ENCODE assay signal across 9 cellular contexts in genomic region chr4:37454263-37454800, GRCh38.
A peak's percentile ranks its signal among the peaks of the same experiment; 100 is the strongest.
DNase-seq lines count a peak whose midpoint lies in the region; ATAC-seq and TF ChIP-seq lines count a peak whose summit lies in the region.
"Had no signal": no experiment of that assay in that cellular context is flagged by ENCODE, and none has a peak within 500 bp of the region (broad histone marks: within the 10 kb centered on the region; RNA-seq: fewer than 3 reads in every experiment).

No MANE protein-coding gene starts in this region.

- peak overlapping the region; percentile 75 for H3K9ac ChIP-seq in ES-I3 (ENCODE audit: low read depth, low read length)
- no peak overlapping the region for H3K9ac ChIP-seq in rectal smooth muscle tissue (ENCODE audit: low read length)

- H4K20me1 ChIP-seq in hepatocyte (ENCODE audit: insufficient read depth, poor library complexity, severe bottlenecking), result no peaks in the 10 kb centered on the region

- H2AFZ ChIP-seq in hepatocyte, result peak overlapping the region; percentile 82

- no peaks in the 10 kb centered on the region for H3K9me2 ChIP-seq in hepatocyte (replicated peaks; ENCODE audit: insufficient read depth)

- H3K4me1 ChIP-seq in ES-I3 (ENCODE audit: insufficient read depth, low read length), result peaks cover 4% of the 10 kb centered on the region; the same call in 1 of the 2 replicates
- peaks cover 0 to 5% (median 0%) of the 10 kb centered on the region in 4 donors for H3K4me1 ChIP-seq in Peyer's patch
- H3K4me1 ChIP-seq in hepatocyte (ENCODE audit: insufficient read depth), result no peaks in the 10 kb centered on the region
- H3K4me1 ChIP-seq in rectal smooth muscle tissue (ENCODE audit: control insufficient read depth, insufficient read depth, low read length), result no peaks in the 10 kb centered on the region

- TF ChIP-seq CTCF in Peyer's patch (IDR thresholded peaks at IDR 0.05) (no peak), hepatocyte (IDR thresholded peaks at IDR 0.05; ENCODE audit: poor library complexity) (no peak)

- H3K9me3 ChIP-seq in ES-I3 (ENCODE audit: control insufficient read depth, insufficient read depth, low read length), result no peaks in the 10 kb centered on the region; the same call in 1 of the 2 replicates
- no peaks in the 10 kb centered on the region for H3K9me3 ChIP-seq in Peyer's patch
- H3K9me3 ChIP-seq in hepatocyte (ENCODE audit: low read depth), result no peaks in the 10 kb centered on the region

- peak overlapping the region in 3 of 4 donors; percentile 37 to 74 (median 58) for H3K4me3 ChIP-seq in Peyer's patch
- peak overlapping the region; percentile 62 for H3K4me3 ChIP-seq in hepatocyte
- peak overlapping the region; percentile 50 for H3K4me3 ChIP-seq in rectal smooth muscle tissue (ENCODE audit: low read length)

- no peak for TF ChIP-seq POLR2A in Peyer's patch (IDR thresholded peaks at IDR 0.05)

- H3K36me3 ChIP-seq in ES-I3 (ENCODE audit: insufficient read depth, low read length), result no peaks in the 10 kb centered on the region
- H3K36me3 ChIP-seq in Peyer's patch, result no peaks in the 10 kb centered on the region
- no peaks in the 10 kb centered on the region for H3K36me3 ChIP-seq in hepatocyte (replicated peaks; ENCODE audit: insufficient read depth, low read depth)
- no peaks in the 10 kb centered on the region for H3K36me3 ChIP-seq in rectal smooth muscle tissue (ENCODE audit: control insufficient read depth, insufficient read depth, low read length)

- whole genome bisulfite sequencing in hepatocyte (ENCODE audit: low lambda C conversion rate, missing lambda C conversion rate), result 7% methylated on average over 11 of the region's 11 CpGs

- H3K27ac ChIP-seq in Peyer's patch (peak overlapping the region in 3 of 4 donors; percentile 61 to 85 (median 64)), hepatocyte (peak overlapping the region; percentile 93), rectal smooth muscle tissue (ENCODE audit: low read depth, low read length) (no peak overlapping the region)

- no peak for ATAC-seq in GM19452 (IDR thresholded peaks at IDR 0.05; ENCODE audit: unreplicated experiment)

- DNase-seq in Peyer's patch (no peak), hepatocyte (ENCODE audit: low spot score) (no peak), NCI-H69 (lab: John Stamatoyannopoulos, UW) (no peak), RPMI8226 (no peak), NCI-H2081 (lab: John Stamatoyannopoulos, UW) (no peak)
- DNase-seq: HCEC 1CT had no signal

- peak overlapping the region; percentile 88 for H3K4me2 ChIP-seq in hepatocyte

- H3K27me3 ChIP-seq in Peyer's patch (no peaks in the 10 kb centered on the region), hepatocyte (no peaks in the 10 kb centered on the region), rectal smooth muscle tissue (ENCODE audit: control insufficient read depth, insufficient read depth, low read length) (no peaks in the 10 kb centered on the region)

- peaks cover 45% of the 10 kb centered on the region for H3K79me2 ChIP-seq in hepatocyte
